In genomic region chr10:102422586-102423129, GRCh38 we compare ENCODE assay signal across 1 cellular context.
TF ChIP-seq lines count a peak whose summit lies in the region.

No MANE protein-coding gene starts in this region.

TF ChIP-seq in HCT116, 20 proteins besides CTCF, POLR2A, EP300 and RAD21 (continued from another document):
- TF ChIP-seq EGR1 (IDR thresholded peaks at IDR 0.05; ENCODE audit: low read depth) (no peak), ZFX (IDR thresholded peaks at IDR 0.05) (peak; percentile 59)
